Comparison of ENCODE assay signal across 1 cellular context in the genomic region with DNA sequence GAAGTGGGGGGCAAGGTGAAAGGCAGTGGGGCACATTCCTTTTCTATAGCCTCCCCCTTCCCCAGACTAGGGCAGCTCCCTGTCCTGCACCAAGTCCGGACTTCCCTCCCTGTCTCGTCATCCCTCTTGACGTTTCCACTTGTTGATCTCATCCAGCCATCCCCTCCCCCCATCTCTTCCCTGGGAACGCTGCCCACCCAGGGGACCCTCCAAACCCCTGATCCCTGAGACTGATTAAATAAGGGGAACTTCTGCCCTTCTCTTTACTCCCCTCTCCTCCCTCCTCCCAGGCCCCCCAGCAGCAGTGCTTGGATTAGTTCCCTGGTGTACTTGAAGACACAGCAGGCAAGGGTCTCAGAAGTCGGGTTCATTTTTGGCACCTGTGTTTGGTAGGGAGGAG.
TF ChIP-seq lines count a peak whose summit lies in the region.

No MANE protein-coding gene starts in this region.

TF ChIP-seq in IMR-90, 13 proteins besides CTCF, POLR2A, EP300 and RAD21:
- TF ChIP-seq MXI1 (IDR thresholded peaks at IDR 0.05; ENCODE audit: borderline replicate concordance, low read depth, low read length): no peak
- TF ChIP-seq, protein P1, sequence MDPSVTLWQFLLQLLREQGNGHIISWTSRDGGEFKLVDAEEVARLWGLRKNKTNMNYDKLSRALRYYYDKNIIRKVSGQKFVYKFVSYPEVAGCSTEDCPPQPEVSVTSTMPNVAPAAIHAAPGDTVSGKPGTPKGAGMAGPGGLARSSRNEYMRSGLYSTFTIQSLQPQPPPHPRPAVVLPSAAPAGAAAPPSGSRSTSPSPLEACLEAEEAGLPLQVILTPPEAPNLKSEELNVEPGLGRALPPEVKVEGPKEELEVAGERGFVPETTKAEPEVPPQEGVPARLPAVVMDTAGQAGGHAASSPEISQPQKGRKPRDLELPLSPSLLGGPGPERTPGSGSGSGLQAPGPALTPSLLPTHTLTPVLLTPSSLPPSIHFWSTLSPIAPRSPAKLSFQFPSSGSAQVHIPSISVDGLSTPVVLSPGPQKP (IDR thresholded peaks at IDR 0.05; ENCODE audit: borderline replicate concordance, low read depth, low read length): no peak
- TF ChIP-seq FOS (IDR thresholded peaks at IDR 0.05; ENCODE audit: low read depth, low read length): no peak
- TF ChIP-seq NFE2L2 (IDR thresholded peaks at IDR 0.05; ENCODE audit: low read depth, low read length): no peak
- TF ChIP-seq, protein P2, sequence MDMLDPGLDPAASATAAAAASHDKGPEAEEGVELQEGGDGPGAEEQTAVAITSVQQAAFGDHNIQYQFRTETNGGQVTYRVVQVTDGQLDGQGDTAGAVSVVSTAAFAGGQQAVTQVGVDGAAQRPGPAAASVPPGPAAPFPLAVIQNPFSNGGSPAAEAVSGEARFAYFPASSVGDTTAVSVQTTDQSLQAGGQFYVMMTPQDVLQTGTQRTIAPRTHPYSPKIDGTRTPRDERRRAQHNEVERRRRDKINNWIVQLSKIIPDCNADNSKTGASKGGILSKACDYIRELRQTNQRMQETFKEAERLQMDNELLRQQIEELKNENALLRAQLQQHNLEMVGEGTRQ (IDR thresholded peaks at IDR 0.05; ENCODE audit: low read depth, low read length): no peak
- TF ChIP-seq SMC3 (IDR thresholded peaks at IDR 0.05; ENCODE audit: low read depth, low read length): no peak
- TF ChIP-seq CHD1 (IDR thresholded peaks at IDR 0.05; ENCODE audit: low read depth, low read length): no peak
- no peak for TF ChIP-seq RCOR1 (IDR thresholded peaks at IDR 0.05; ENCODE audit: insufficient replicate concordance, low read length)
- no peak for TF ChIP-seq MAFK (IDR thresholded peaks at IDR 0.05; ENCODE audit: low read depth, low read length)
- no peak for TF ChIP-seq BHLHE40 (IDR thresholded peaks at IDR 0.05; ENCODE audit: low read depth, low read length)
- no peak for TF ChIP-seq RFX5 (IDR thresholded peaks at IDR 0.05; ENCODE audit: low read depth, low read length)
- no peak for TF ChIP-seq MAZ (IDR thresholded peaks at IDR 0.05; ENCODE audit: borderline replicate concordance, low read depth, low read length)
- TF ChIP-seq CEBPB (IDR thresholded peaks at IDR 0.05; ENCODE audit: low read depth, low read length): no peak
TF ChIP-seq in IMR-90: peak in this region for 0.
